Comparison of ENCODE assay signal across 29 cellular contexts in the genomic region with DNA sequence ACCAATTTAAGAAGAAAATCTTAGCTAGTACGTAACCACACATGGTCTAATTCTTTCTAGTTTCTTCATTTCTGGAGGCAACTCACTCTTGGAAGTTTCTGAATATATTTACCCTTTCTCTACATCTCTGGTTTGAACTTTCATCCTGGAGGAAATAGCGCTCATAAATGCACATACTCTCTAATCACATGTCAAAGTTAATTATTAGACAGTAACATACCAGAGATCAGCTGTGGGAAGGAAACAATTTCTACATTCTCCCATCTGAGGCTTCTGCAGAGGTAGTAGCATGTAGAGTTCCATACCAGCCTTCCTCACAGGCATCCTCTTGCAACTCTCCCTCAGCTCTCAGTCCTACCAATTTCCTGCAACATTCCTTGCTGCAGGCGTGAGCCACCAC.
DNase-seq lines count a peak whose midpoint lies in the region; ATAC-seq, FAIRE-seq and TF ChIP-seq lines count a peak whose summit lies in the region.
"Had no signal": no experiment of that assay in that cellular context is flagged by ENCODE, and none has a peak within 500 bp of the region (broad histone marks: within the 10 kb centered on the region; RNA-seq: fewer than 3 reads in every experiment).

No MANE protein-coding gene starts in this region.

- intact Hi-C loops in Right ventricle myocardium inferior (cut with DNase I): no loop called here

- no peak for TF ChIP-seq EP300 in A549 (IDR thresholded peaks at IDR 0.05)

- H3K27ac ChIP-seq in A549: peak overlapping the region in 1 of 2 experiments; percentile 18; a peak in 2 of 6 replicates
- H3K27ac ChIP-seq: cardiac muscle cell, HL-60, ovary, sigmoid colon, tibial nerve had no signal

- H3K4me3 Mint-ChIP-seq in nephron: no peak overlapping the region
- H3K4me3 Mint-ChIP-seq: activated naive CD4-positive, alpha-beta T cell treated with anti-CD3 and anti-CD28 coated beads for 36 hours; memory B cell had no signal

- H3K4me1 ChIP-seq in A549: peaks cover 24% of the 10 kb centered on the region

- ATAC-seq in A549: peak; percentile 39 to 71; a peak in 3 of 6 replicates
- ATAC-seq in Right ventricle myocardium inferior: no peak

- peaks cover 23% of the 10 kb centered on the region for H3K4me1 Mint-ChIP-seq in nephron

- peak overlapping the region; percentile 52 to 85 (median 53) for H3K27ac Mint-ChIP-seq in nephron
- H3K27ac Mint-ChIP-seq: activated naive CD4-positive, alpha-beta T cell treated with anti-CD3 and anti-CD28 coated beads for 36 hours; memory B cell had no signal

- no peak for TF ChIP-seq RAD21 in A549 (conservative IDR thresholded peaks at IDR 0.05 in 1 of 2, IDR thresholded peaks at IDR 0.05 in 1 of 2)

- peak; percentile 56 for FAIRE-seq in A549 (lab: Jason Lieb, UNC)
- FAIRE-seq: GM12891 had no signal

- H3K36me3 Mint-ChIP-seq in nephron (ENCODE audit: low read depth): peaks cover 34% of the 10 kb centered on the region

- 0 out of 3 replicates have a peak, but pooled peaks cover 3% of the 10 kb centered on the region for H3K9me3 ChIP-seq in A549
- H3K9me3 ChIP-seq: ovary, sigmoid colon, SK-N-SH, tibial nerve had no signal

- no peak overlapping the region for H3K4me3 ChIP-seq in A549
- H3K4me3 ChIP-seq: cardiac muscle cell, ovary, sigmoid colon, tibial nerve had no signal

- no peak for TF ChIP-seq POLR2A in A549 (IDR thresholded peaks at IDR 0.05; ENCODE audit: low read length)

- CTCF ChIA-PET in A549 (lab: Yijun Ruan, JAX): interaction anchor here (0.6 to 3.7 kb wide), 4 partner anchors 8 to 38 kb away, joined by 3 to 31 read pairs (median 10); no protein-coding TSS in a partner anchor

- peak overlapping the region; percentile 57 for H3K4me2 ChIP-seq in A549
- H3K4me2 ChIP-seq: SK-N-SH had no signal

- POLR2A ChIA-PET in A549 (lab: Yijun Ruan, JAX): no interaction called here

- TF ChIP-seq CTCF in A549 (IDR thresholded peaks at IDR 0.05) (no peak), nephron (IDR thresholded peaks at IDR 0.05; ENCODE audit: unreplicated experiment in 3 of 3) (no peak)

- no peaks in the 10 kb centered on the region for H3K27me3 Mint-ChIP-seq in nephron (ENCODE audit: low read depth)
- H3K27me3 Mint-ChIP-seq: memory B cell had no signal

- no peaks in the 10 kb centered on the region for H3K9me3 Mint-ChIP-seq in nephron
- H3K9me3 Mint-ChIP-seq: natural killer cell had no signal

- DNase-seq in A549 (ENCODE audit: low read depth in 1 of 2, low spot score in 1 of 2): no peak
- peak; percentile 67 for DNase-seq in HT-29 (ENCODE audit: low spot score)
- peak; percentile 66 for DNase-seq in kidney tubule cell (ENCODE audit: low spot score)
- no peak for DNase-seq in HPDE6-E6E7 (ENCODE audit: extremely low spot score)
- DNase-seq in Right ventricle myocardium inferior (ENCODE audit: missing footprints): no peak
- no peak for DNase-seq in activated CD4-positive, alpha-beta T cell treated with anti-CD3 and anti-CD28 coated beads for 4 hours
- DNase-seq in NCI-H1694 (lab: John Stamatoyannopoulos, UW): no peak
- DNase-seq: activated CD4-positive, alpha-beta T cell treated with anti-CD3 and anti-CD28 coated beads for 48 hours; activated naive CD4-positive, alpha-beta T cell treated with anti-CD3 and anti-CD28 coated beads for 36 hours; anterior cingulate cortex; COR-L47; dermis blood vessel endothelial cell; IMR-90; kidney glomerular epithelial cell; natural killer cell; NCI-H1105; NCI-H2029 treated with DMSO at 0.1 percent for 48 hours; NCI-H226; NCI-H748 treated with DMSO at 0.1 percent for 48 hours; ovary; sigmoid colon; SK-N-SH; T-helper 2 cell had no signal

- 58% methylated on average over 3 of the region's 3 CpGs for WGBS in A549 (ENCODE audit: missing lambda C conversion rate)

TF ChIP-seq in A549, 52 proteins besides CTCF, POLR2A, EP300 and RAD21:
- TF ChIP-seq FOXS1 (CRISPR knock-in tag; IDR thresholded peaks at IDR 0.05) (no peak), BHLHE40 (IDR thresholded peaks at IDR 0.05; ENCODE audit: low read depth, low read length) (no peak), HOXA7 (CRISPR knock-in tag; IDR thresholded peaks at IDR 0.05) (no peak), CBX2 (IDR thresholded peaks at IDR 0.05; ENCODE audit: borderline replicate concordance, low read depth) (no peak)
- TF ChIP-seq, protein P1, sequence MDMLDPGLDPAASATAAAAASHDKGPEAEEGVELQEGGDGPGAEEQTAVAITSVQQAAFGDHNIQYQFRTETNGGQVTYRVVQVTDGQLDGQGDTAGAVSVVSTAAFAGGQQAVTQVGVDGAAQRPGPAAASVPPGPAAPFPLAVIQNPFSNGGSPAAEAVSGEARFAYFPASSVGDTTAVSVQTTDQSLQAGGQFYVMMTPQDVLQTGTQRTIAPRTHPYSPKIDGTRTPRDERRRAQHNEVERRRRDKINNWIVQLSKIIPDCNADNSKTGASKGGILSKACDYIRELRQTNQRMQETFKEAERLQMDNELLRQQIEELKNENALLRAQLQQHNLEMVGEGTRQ (IDR thresholded peaks at IDR 0.05): no peak
- TF ChIP-seq, protein P2, sequence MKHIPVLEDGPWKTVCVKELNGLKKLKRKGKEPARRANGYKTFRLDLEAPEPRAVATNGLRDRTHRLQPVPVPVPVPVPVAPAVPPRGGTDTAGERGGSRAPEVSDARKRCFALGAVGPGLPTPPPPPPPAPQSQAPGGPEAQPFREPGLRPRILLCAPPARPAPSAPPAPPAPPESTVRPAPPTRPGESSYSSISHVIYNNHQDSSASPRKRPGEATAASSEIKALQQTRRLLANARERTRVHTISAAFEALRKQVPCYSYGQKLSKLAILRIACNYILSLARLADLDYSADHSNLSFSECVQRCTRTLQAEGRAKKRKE (CRISPR knock-in tag; IDR thresholded peaks at IDR 0.05; ENCODE audit: low read depth): no peak

Comparison
In these comparisons a context has a peak if more than half of its experiments do, and no peak if none do; other contexts are left out.
1. DNase-seq: peak in HT-29 (single experiment) and kidney tubule cell (single experiment); none in A549 (0 of 2), HPDE6-E6E7 (single experiment), Right ventricle myocardium inferior (single experiment), activated CD4-positive, alpha-beta T cell treated with anti-CD3 and anti-CD28 coated beads for 4 hours (0 of 2) and NCI-H1694 (single experiment).